ENCODE assay signal across 1 cellular context in the genomic region with DNA sequence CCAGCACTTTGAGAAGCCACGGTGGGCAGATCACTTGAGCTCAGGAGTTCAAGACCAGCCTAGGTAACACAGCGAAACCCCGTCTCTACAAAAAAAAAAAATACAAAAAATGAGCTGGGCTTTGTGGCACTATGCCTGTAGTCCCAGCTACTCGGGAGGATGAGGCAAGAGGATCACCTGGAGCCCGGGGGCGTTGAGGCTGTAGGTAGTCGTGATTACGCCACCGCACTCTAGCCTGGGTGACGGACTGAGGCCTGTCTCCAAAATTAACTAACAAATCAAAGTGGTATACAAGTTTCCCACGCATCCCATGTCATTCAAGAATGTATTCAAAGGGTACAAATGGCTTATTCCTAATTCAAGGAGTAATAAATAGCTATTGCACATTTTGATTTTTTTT.
TF ChIP-seq lines count a peak whose summit lies in the region.

No MANE protein-coding gene starts in this region.

TF ChIP-seq in HepG2, 621 proteins besides CTCF, POLR2A, EP300 and RAD21:
- TF ChIP-seq ZFP90 (CRISPR knock-in tag; IDR thresholded peaks at IDR 0.05; ENCODE audit: borderline replicate concordance) (no peak), ZNF501 (CRISPR knock-in tag; IDR thresholded peaks at IDR 0.05) (no peak), ZBTB7B (CRISPR knock-in tag; IDR thresholded peaks at IDR 0.05) (no peak), CREM (IDR thresholded peaks at IDR 0.05) (no peak), CREM (CRISPR knock-in tag; IDR thresholded peaks at IDR 0.05) (no peak), ZBTB8A (CRISPR knock-in tag; IDR thresholded peaks at IDR 0.05; ENCODE audit: borderline replicate concordance, low read depth) (no peak), CAMTA2 (CRISPR knock-in tag; IDR thresholded peaks at IDR 0.05; ENCODE audit: borderline replicate concordance) (no peak), ZNF772 (CRISPR knock-in tag; IDR thresholded peaks at IDR 0.05) (no peak), NCOA1 (CRISPR knock-in tag; IDR thresholded peaks at IDR 0.05) (no peak), ZNF547 (CRISPR knock-in tag; IDR thresholded peaks at IDR 0.05) (no peak), PLRG1 (conservative IDR thresholded peaks at IDR 0.05) (no peak), ZNF839 (CRISPR knock-in tag; IDR thresholded peaks at IDR 0.05; ENCODE audit: borderline replicate concordance) (no peak), ZNF746 (CRISPR knock-in tag; IDR thresholded peaks at IDR 0.05) (no peak), HOXA7 (CRISPR knock-in tag; IDR thresholded peaks at IDR 0.05) (no peak), ZNF382 (CRISPR knock-in tag; IDR thresholded peaks at IDR 0.05; ENCODE audit: borderline replicate concordance) (no peak)
- TF ChIP-seq, protein P1, sequence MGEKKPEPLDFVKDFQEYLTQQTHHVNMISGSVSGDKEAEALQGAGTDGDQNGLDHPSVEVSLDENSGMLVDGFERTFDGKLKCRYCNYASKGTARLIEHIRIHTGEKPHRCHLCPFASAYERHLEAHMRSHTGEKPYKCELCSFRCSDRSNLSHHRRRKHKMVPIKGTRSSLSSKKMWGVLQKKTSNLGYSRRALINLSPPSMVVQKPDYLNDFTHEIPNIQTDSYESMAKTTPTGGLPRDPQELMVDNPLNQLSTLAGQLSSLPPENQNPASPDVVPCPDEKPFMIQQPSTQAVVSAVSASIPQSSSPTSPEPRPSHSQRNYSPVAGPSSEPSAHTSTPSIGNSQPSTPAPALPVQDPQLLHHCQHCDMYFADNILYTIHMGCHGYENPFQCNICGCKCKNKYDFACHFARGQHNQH (CRISPR knock-in tag; IDR thresholded peaks at IDR 0.05): no peak
- TF ChIP-seq, protein P2, sequence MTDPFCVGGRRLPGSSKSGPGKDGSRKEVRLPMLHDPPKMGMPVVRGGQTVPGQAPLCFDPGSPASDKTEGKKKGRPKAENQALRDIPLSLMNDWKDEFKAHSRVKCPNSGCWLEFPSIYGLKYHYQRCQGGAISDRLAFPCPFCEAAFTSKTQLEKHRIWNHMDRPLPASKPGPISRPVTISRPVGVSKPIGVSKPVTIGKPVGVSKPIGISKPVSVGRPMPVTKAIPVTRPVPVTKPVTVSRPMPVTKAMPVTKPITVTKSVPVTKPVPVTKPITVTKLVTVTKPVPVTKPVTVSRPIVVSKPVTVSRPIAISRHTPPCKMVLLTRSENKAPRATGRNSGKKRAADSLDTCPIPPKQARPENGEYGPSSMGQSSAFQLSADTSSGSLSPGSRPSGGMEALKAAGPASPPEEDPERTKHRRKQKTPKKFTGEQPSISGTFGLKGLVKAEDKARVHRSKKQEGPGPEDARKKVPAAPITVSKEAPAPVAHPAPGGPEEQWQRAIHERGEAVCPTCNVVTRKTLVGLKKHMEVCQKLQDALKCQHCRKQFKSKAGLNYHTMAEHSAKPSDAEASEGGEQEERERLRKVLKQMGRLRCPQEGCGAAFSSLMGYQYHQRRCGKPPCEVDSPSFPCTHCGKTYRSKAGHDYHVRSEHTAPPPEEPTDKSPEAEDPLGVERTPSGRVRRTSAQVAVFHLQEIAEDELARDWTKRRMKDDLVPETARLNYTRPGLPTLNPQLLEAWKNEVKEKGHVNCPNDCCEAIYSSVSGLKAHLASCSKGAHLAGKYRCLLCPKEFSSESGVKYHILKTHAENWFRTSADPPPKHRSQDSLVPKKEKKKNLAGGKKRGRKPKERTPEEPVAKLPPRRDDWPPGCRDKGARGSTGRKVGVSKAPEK (CRISPR knock-in tag; IDR thresholded peaks at IDR 0.05; ENCODE audit: borderline replicate concordance): no peak
- TF ChIP-seq, protein P3, sequence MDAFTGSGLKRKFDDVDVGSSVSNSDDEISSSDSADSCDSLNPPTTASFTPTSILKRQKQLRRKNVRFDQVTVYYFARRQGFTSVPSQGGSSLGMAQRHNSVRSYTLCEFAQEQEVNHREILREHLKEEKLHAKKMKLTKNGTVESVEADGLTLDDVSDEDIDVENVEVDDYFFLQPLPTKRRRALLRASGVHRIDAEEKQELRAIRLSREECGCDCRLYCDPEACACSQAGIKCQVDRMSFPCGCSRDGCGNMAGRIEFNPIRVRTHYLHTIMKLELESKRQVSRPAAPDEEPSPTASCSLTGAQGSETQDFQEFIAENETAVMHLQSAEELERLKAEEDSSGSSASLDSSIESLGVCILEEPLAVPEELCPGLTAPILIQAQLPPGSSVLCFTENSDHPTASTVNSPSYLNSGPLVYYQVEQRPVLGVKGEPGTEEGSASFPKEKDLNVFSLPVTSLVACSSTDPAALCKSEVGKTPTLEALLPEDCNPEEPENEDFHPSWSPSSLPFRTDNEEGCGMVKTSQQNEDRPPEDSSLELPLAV (CRISPR knock-in tag; conservative IDR thresholded peaks at IDR 0.05; ENCODE audit: low read depth): no peak
- TF ChIP-seq, protein P4, sequence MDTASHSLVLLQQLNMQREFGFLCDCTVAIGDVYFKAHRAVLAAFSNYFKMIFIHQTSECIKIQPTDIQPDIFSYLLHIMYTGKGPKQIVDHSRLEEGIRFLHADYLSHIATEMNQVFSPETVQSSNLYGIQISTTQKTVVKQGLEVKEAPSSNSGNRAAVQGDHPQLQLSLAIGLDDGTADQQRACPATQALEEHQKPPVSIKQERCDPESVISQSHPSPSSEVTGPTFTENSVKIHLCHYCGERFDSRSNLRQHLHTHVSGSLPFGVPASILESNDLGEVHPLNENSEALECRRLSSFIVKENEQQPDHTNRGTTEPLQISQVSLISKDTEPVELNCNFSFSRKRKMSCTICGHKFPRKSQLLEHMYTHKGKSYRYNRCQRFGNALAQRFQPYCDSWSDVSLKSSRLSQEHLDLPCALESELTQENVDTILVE (CRISPR knock-in tag; IDR thresholded peaks at IDR 0.05): no peak
